Comparison of ENCODE assay signal across 18 cellular contexts in genomic region chr10:116017405-116017804, GRCh38.
DNase-seq lines count a peak whose midpoint lies in the region; ATAC-seq and TF ChIP-seq lines count a peak whose summit lies in the region.
"Had no signal": no experiment of that assay in that cellular context is flagged by ENCODE, and none has a peak within 500 bp of the region (broad histone marks: within the 10 kb centered on the region; RNA-seq: fewer than 3 reads in every experiment).

No MANE protein-coding gene starts in this region.

- H3K4me3 Mint-ChIP-seq in activated T-helper 2 cell treated with anti-CD3 and anti-CD28 coated beads, Interferon-gamma antibody, Interleukin-2, Interleukin-4, amounts not matched to agents 10 μg/mL and 5 μg/mL and 100 μg/mL, durations not matched to agents 14 hours and 24 hours and 36 hours (ENCODE audit: low read depth) = no peak overlapping the region
- H3K4me3 Mint-ChIP-seq: B cell; CD4-positive, alpha-beta T cell; CD8-positive, alpha-beta T cell had no signal

- no peaks in the 10 kb centered on the region for H3K36me3 ChIP-seq in esophagus muscularis mucosa
- no peaks in the 10 kb centered on the region for H3K36me3 ChIP-seq in mesendoderm (ENCODE audit: control insufficient read depth, insufficient read depth, low read length)
- H3K36me3 ChIP-seq: BLaER1 treated with 17β-estradiol and CSF1 and Interleukin-3, amounts not matched to agents 10 nM and 100 nM had no signal

- no peak overlapping the region for H3K27ac Mint-ChIP-seq in activated T-helper 2 cell treated with anti-CD3 and anti-CD28 coated beads, Interferon-gamma antibody, Interleukin-2, Interleukin-4, amounts not matched to agents 10 μg/mL and 5 μg/mL and 100 μg/mL, durations not matched to agents 14 hours and 24 hours and 36 hours
- H3K27ac Mint-ChIP-seq: B cell; CD4-positive, alpha-beta T cell; CD8-positive, alpha-beta T cell had no signal

- H3K4me1 Mint-ChIP-seq in activated T-helper 2 cell treated with anti-CD3 and anti-CD28 coated beads, Interferon-gamma antibody, Interleukin-2, Interleukin-4, amounts not matched to agents 10 μg/mL and 5 μg/mL and 100 μg/mL, durations not matched to agents 14 hours and 24 hours and 36 hours (ENCODE audit: low read depth) = no peaks in the 10 kb centered on the region
- H3K4me1 Mint-ChIP-seq: B cell had no signal

- no peak overlapping the region for H3K56ac ChIP-seq in mesendoderm (ENCODE audit: low read length)

- no peak overlapping the region for H3K4me3 ChIP-seq in esophagus muscularis mucosa
- H3K4me3 ChIP-seq in mesendoderm (ENCODE audit: low read length) = no peak overlapping the region
- H3K4me3 ChIP-seq: A549; BLaER1 treated with 17β-estradiol and CSF1 and Interleukin-3, amounts not matched to agents 10 nM and 100 nM had no signal

- TF ChIP-seq CTCF in esophagus muscularis mucosa (IDR thresholded peaks at IDR 0.05) = no peak

- H3K27me3 ChIP-seq in esophagus muscularis mucosa = no peaks in the 10 kb centered on the region
- H3K27me3 ChIP-seq in mesendoderm (ENCODE audit: insufficient read depth, low read length, poor library complexity) = no peaks in the 10 kb centered on the region
- H3K27me3 ChIP-seq: BLaER1 treated with 17β-estradiol and CSF1 and Interleukin-3, amounts not matched to agents 10 nM and 100 nM had no signal

- H3K27me3 Mint-ChIP-seq in activated T-helper 2 cell treated with anti-CD3 and anti-CD28 coated beads, Interferon-gamma antibody, Interleukin-2, Interleukin-4, amounts not matched to agents 10 μg/mL and 5 μg/mL and 100 μg/mL, durations not matched to agents 14 hours and 24 hours and 36 hours (ENCODE audit: low read depth) = no peaks in the 10 kb centered on the region
- H3K27me3 Mint-ChIP-seq: B cell; CD4-positive, alpha-beta T cell had no signal

- no peaks in the 10 kb centered on the region for H3K36me3 Mint-ChIP-seq in activated T-helper 2 cell treated with anti-CD3 and anti-CD28 coated beads, Interferon-gamma antibody, Interleukin-2, Interleukin-4, amounts not matched to agents 10 μg/mL and 5 μg/mL and 100 μg/mL, durations not matched to agents 14 hours and 24 hours and 36 hours (ENCODE audit: low read depth)
- H3K36me3 Mint-ChIP-seq: CD8-positive, alpha-beta T cell had no signal

- TF ChIP-seq POLR2A in esophagus muscularis mucosa (IDR thresholded peaks at IDR 0.05; ENCODE audit: low read depth) = no peak

- no peaks in the 10 kb centered on the region for H3K79me1 ChIP-seq in mesendoderm (ENCODE audit: low read length)

- H3K23ac ChIP-seq in mesendoderm (ENCODE audit: low read length) = no peak overlapping the region

- H3K4me1 ChIP-seq in esophagus muscularis mucosa = peaks cover 0 to 6% (median 0%) of the 10 kb centered on the region in 4 donors
- H3K4me1 ChIP-seq in mesendoderm (ENCODE audit: control insufficient read depth, low read depth, low read length) = peaks cover 3% of the 10 kb centered on the region
- H3K4me1 ChIP-seq: A549 had no signal

- H3K4me2 ChIP-seq in mesendoderm (ENCODE audit: low read length) = no peak overlapping the region
- H3K4me2 ChIP-seq: A549 had no signal

- H4K8ac ChIP-seq in mesendoderm (ENCODE audit: low read depth, low read length) = no peak overlapping the region

- H2BK15ac ChIP-seq in mesendoderm (replicated peaks; ENCODE audit: low read depth) = no peak overlapping the region

- H3K9ac ChIP-seq in mesendoderm (ENCODE audit: low read length) = no peak overlapping the region
- H3K9ac ChIP-seq: BLaER1 treated with 17β-estradiol and CSF1 and Interleukin-3, amounts not matched to agents 10 nM and 100 nM had no signal

- H4K5ac ChIP-seq in mesendoderm (ENCODE audit: low read length) = no peak overlapping the region

- intact Hi-C loops in esophagus muscularis mucosa (cut with DNase I) = no loop called here
- intact Hi-C loops in activated T-helper 2 cell treated with anti-CD3 and anti-CD28 coated beads, Interferon-gamma antibody, Interleukin-2, Interleukin-4, amounts not matched to agents 10 μg/mL and 5 μg/mL and 100 μg/mL, durations not matched to agents 14 hours and 24 hours and 36 hours (cut with micrococcal nuclease) = no loop called here

- no peak overlapping the region for H2AK5ac ChIP-seq in mesendoderm (ENCODE audit: low read length)

- WGBS in esophagus muscularis mucosa = 59% methylated on average over 2 of the region's 2 CpGs
- no CpG with 5 or more reads among the region's 2 CpGs for WGBS in mesendoderm (ENCODE audit: extremely low coverage, insufficient coverage, low lambda C conversion rate)

- no peak overlapping the region for H3K4ac ChIP-seq in mesendoderm (ENCODE audit: low read depth, low read length)

- H3K9me3 ChIP-seq in esophagus muscularis mucosa = peaks cover 0 to 9% (median 1%) of the 10 kb centered on the region in 4 donors
- H3K9me3 ChIP-seq: A549, Caco-2 had no signal

- no peak for ATAC-seq in HG03442 (IDR thresholded peaks at IDR 0.05; ENCODE audit: unreplicated experiment)
- no peak for ATAC-seq in HG03520 (IDR thresholded peaks at IDR 0.05; ENCODE audit: unreplicated experiment)
- ATAC-seq: A549; CD8-positive, alpha-beta T cell had no signal

- H2BK5ac ChIP-seq in mesendoderm (ENCODE audit: low read length) = no peak overlapping the region

- H3K9me3 Mint-ChIP-seq in activated T-helper 2 cell treated with anti-CD3 and anti-CD28 coated beads, Interferon-gamma antibody, Interleukin-2, Interleukin-4, amounts not matched to agents 10 μg/mL and 5 μg/mL and 100 μg/mL, durations not matched to agents 14 hours and 24 hours and 36 hours = peaks cover 9% of the 10 kb centered on the region

- no peak for TF ChIP-seq EP300 in esophagus muscularis mucosa (IDR thresholded peaks at IDR 0.05)

- H2BK120ac ChIP-seq in mesendoderm (ENCODE audit: low read depth, low read length) = no peak overlapping the region

- DNase-seq in esophagus muscularis mucosa (ENCODE audit: extremely low spot score) (peak; percentile 66), iris pigment epithelial cell (ENCODE audit: low read depth) (peak; percentile 11), mesendoderm (peak; percentile 61)
- no peak for DNase-seq in activated T-helper 2 cell treated with anti-CD3 and anti-CD28 coated beads, Interferon-gamma antibody, Interleukin-2, Interleukin-4, amounts not matched to agents 10 μg/mL and 5 μg/mL and 100 μg/mL, durations not matched to agents 14 hours and 24 hours and 36 hours (ENCODE audit: low spot score)
- DNase-seq: AML-193; Caco-2; Calu3; CD4-positive, alpha-beta T cell; CD8-positive, alpha-beta T cell; DMS79 treated with DMSO at 0.1 percent for 48 hours; GF-D8 had no signal

- H3K18ac ChIP-seq in mesendoderm (ENCODE audit: low read length) = no peak overlapping the region

- no peak overlapping the region for H3K27ac ChIP-seq in esophagus muscularis mucosa (replicated peaks in 1 of 4)
- H3K27ac ChIP-seq in mesendoderm (ENCODE audit: low read depth, low read length) = no peak overlapping the region
- H3K27ac ChIP-seq: 22Rv1; A549; BLaER1 treated with 17β-estradiol and CSF1 and Interleukin-3, amounts not matched to agents 10 nM and 100 nM; C4-2B had no signal

- H3K79me2 ChIP-seq in mesendoderm (ENCODE audit: control insufficient read depth, insufficient read depth, low read length) = no peaks in the 10 kb centered on the region
